28 cellular contexts compared by ENCODE assay signal in genomic region chr1:210731597-210731996, GRCh38.
"Had no signal": no experiment of that assay in that cellular context is flagged by ENCODE, and none has a peak within 500 bp of the region (broad histone marks: within the 10 kb centered on the region; RNA-seq: fewer than 3 reads in every experiment).

No MANE protein-coding gene starts in this region.

- H2AFZ ChIP-seq: PC-9 had no signal

- H3K27me3 ChIP-seq: SJCRH30 had no signal

- H3K4me2 ChIP-seq: PC-9 had no signal

- H3K27ac ChIP-seq: PC-9, RWPE1, SJCRH30, SK-N-MC had no signal

- ATAC-seq: Panc1, Right ventricle myocardium inferior, SK-N-SH treated with all-trans-retinoic acid at 6 μM for 48 hours, T-cell had no signal

- DNase-seq: Kasumi-1, MM.1S, NCI-H1092, NCI-H1105, NCI-H1417 treated with DMSO at 0.1 percent for 48 hours, NCI-H1436 treated with DMSO at 0.1 percent for 48 hours, NCI-H1694 treated with DMSO at 0.1 percent for 48 hours, NCI-H187 treated with DMSO at 0.1 percent for 48 hours, NCI-H2029, NCI-H2081, NCI-H2171 treated with DMSO at 0.1 percent for 48 hours, NCI-H2227 treated with DMSO at 0.1 percent for 48 hours, NCI-H345, NCI-H446, NCI-H510A treated with DMSO at 0.1 percent for 48 hours, NCI-H524 treated with DMSO at 0.1 percent for 48 hours, NCI-H526 treated with DMSO at 0.1 percent for 48 hours, NCI-H748 treated with DMSO at 0.1 percent for 48 hours, PC-9, SHP77, SIG-M5, SJCRH30, T-cell had no signal

- H3K4me3 ChIP-seq: PC-9, SJCRH30, SK-N-MC had no signal

- H3K9me3 ChIP-seq: SJCRH30 had no signal

- H3K4me1 ChIP-seq: SJCRH30 had no signal

- H3K36me3 ChIP-seq: SJCRH30 had no signal
